24 cellular contexts compared by ENCODE assay signal in genomic region chr11:83102806-83103205, GRCh38.
"Had no signal": no experiment of that assay in that cellular context is flagged by ENCODE, and none has a peak within 500 bp of the region (broad histone marks: within the 10 kb centered on the region; RNA-seq: fewer than 3 reads in every experiment).

No MANE protein-coding gene starts in this region.

- H3K4me1 Mint-ChIP-seq: immature natural killer cell; naive thymus-derived CD8-positive, alpha-beta T cell; stimulated activated naive CD8-positive, alpha-beta T cell treated with anti-CD3 and anti-CD28 coated beads, Interleukin-15, amount 100 ng/mL, for 72 hours had no signal

- H3K27me3 Mint-ChIP-seq: stimulated activated naive CD8-positive, alpha-beta T cell treated with anti-CD3 and anti-CD28 coated beads, Interleukin-15, amount 100 ng/mL, for 72 hours had no signal

- H3K27ac Mint-ChIP-seq: dendritic cell treated with granulocyte-macrophage colony-stimulating factor and Interleukin-4, amounts not matched to agents 40 ng/mL and 50 ng/mL, for 4 days; immature natural killer cell; stimulated activated naive CD8-positive, alpha-beta T cell treated with anti-CD3 and anti-CD28 coated beads, Interleukin-15, amount 100 ng/mL, for 72 hours had no signal

- ATAC-seq: foreskin keratinocyte; left colon; lower lobe of right lung; naive thymus-derived CD8-positive, alpha-beta T cell; sciatic nerve; stimulated activated naive CD8-positive, alpha-beta T cell treated with anti-CD3 and anti-CD28 coated beads, Interleukin-15, amount 100 ng/mL, for 72 hours; upper lobe of right lung had no signal

- H3K4me3 Mint-ChIP-seq: dendritic cell treated with granulocyte-macrophage colony-stimulating factor and Interleukin-4, amounts not matched to agents 40 ng/mL and 50 ng/mL, for 4 days; immature natural killer cell; naive thymus-derived CD8-positive, alpha-beta T cell; stimulated activated naive CD8-positive, alpha-beta T cell treated with anti-CD3 and anti-CD28 coated beads, Interleukin-15, amount 100 ng/mL, for 72 hours had no signal

- H3K9me3 Mint-ChIP-seq: dendritic cell treated with granulocyte-macrophage colony-stimulating factor and Interleukin-4, amounts not matched to agents 40 ng/mL and 50 ng/mL, for 4 days; immature natural killer cell; naive thymus-derived CD8-positive, alpha-beta T cell; stimulated activated naive CD8-positive, alpha-beta T cell treated with anti-CD3 and anti-CD28 coated beads, Interleukin-15, amount 100 ng/mL, for 72 hours had no signal

- FAIRE-seq: endothelial cell of umbilical vein had no signal

- DNase-seq: colonic mucosa; effector memory CD4-positive, alpha-beta T cell; foreskin keratinocyte; hypothalamus; immature natural killer cell; islet precursor cell; kidney glomerular epithelial cell; left colon; left ventricle myocardium inferior; lower lobe of right lung; naive thymus-derived CD8-positive, alpha-beta T cell; occipital lobe; ovary; stimulated activated CD4-positive, alpha-beta T cell treated with anti-CD3 and anti-CD28 coated beads, Interleukin-12 subunit alpha, Interleukin-12 subunit beta, amount 100 ng/mL, for 4 hours; stimulated activated CD4-positive, alpha-beta T cell treated with anti-CD3 and anti-CD28 coated beads, Interleukin-1b, Interleukin-23, amount 100 ng/mL, for 48 hours; stimulated activated CD4-positive, alpha-beta T cell treated with anti-CD3 and anti-CD28 coated beads, Interleukin-4, amount 100 ng/mL, for 1 hour; stimulated activated CD8-positive, alpha-beta memory T cell treated with anti-CD3 and anti-CD28 coated beads, Interleukin-4, amount 100 ng/mL, for 48 hours; stimulated activated naive CD4-positive, alpha-beta T cell; stimulated activated naive CD8-positive, alpha-beta T cell treated with anti-CD3 and anti-CD28 coated beads, Interleukin-15, amount 100 ng/mL, for 72 hours; transverse colon; upper lobe of right lung had no signal
